In genomic region chr20:41177636-41178035, GRCh38 we compare ENCODE assay signal across 9 cellular contexts. TPM values are rescaled to one million over a fixed set of nuclear protein-coding genes. Genes with fewer than 3 reads are reported as not detected.
DNase-seq lines count a peak whose midpoint lies in the region; ATAC-seq and TF ChIP-seq lines count a peak whose summit lies in the region.
"Had no signal": no experiment of that assay in that cellular context is flagged by ENCODE, and none has a peak within 500 bp of the region (broad histone marks: within the 10 kb centered on the region; RNA-seq: fewer than 3 reads in every experiment).

No MANE protein-coding gene starts in this region.

- H3K4me1 ChIP-seq in muscle layer of colon (ENCODE audit: insufficient read depth, low read length) = peaks cover 49% of the 10 kb centered on the region

- ATAC-seq in HG03025 (IDR thresholded peaks at IDR 0.05; ENCODE audit: low FRiP score, unreplicated experiment) = no peak

- H3K9ac ChIP-seq in muscle layer of colon (ENCODE audit: low read length) = no peak overlapping the region

- peak overlapping the region; percentile 18 for H3K27ac Mint-ChIP-seq in endothelial cell (ENCODE audit: unreplicated experiment)

- peak overlapping the region; percentile 36 for H3K27ac ChIP-seq in muscle layer of colon (ENCODE audit: low read depth, low read length)

- H3K27me3 ChIP-seq in MG63 (no peaks in the 10 kb centered on the region), muscle layer of colon (ENCODE audit: control insufficient read depth in 1 of 2, insufficient read depth in 2 of 2, low read length in 2 of 2) (no peaks in the 10 kb centered on the region)

- H3K36me3 ChIP-seq in MG63 (peaks cover 81% of the 10 kb centered on the region), muscle layer of colon (ENCODE audit: insufficient read depth, low read length) (peaks cover 32% of the 10 kb centered on the region)

- peaks cover 17% of the 10 kb centered on the region for H3K27me3 Mint-ChIP-seq in endothelial cell (ENCODE audit: unreplicated experiment)

- in situ Hi-C loops in ACHN (cut with HindIII; ENCODE audit: low pct_ligation_motif_present, low pct_unique_long_range_greater_than_20kb, low sequenced_read_pairs) = no loop called here

- H3K9me3 Mint-ChIP-seq in endothelial cell (ENCODE audit: unreplicated experiment) = no peaks in the 10 kb centered on the region

- H3K4me3 ChIP-seq in MG63 (no peak overlapping the region), muscle layer of colon (ENCODE audit: low read depth in 1 of 2, low read length in 2 of 2) (no peak overlapping the region)

- H3K36me3 Mint-ChIP-seq in endothelial cell (ENCODE audit: low read depth, unreplicated experiment) = peaks cover 43% of the 10 kb centered on the region

- peaks cover 3% of the 10 kb centered on the region for H3K4me1 Mint-ChIP-seq in endothelial cell (ENCODE audit: unreplicated experiment)

- DNase-seq in ACHN (peak; percentile 88), MG63 (peak; percentile 96), endothelial cell (ENCODE audit: low spot score) (no peak), KG1 (lab: John Stamatoyannopoulos, UW) (no peak), OCI-M2 (lab: John Stamatoyannopoulos, UW; ENCODE audit: unreplicated experiment) (no peak)
- DNase-seq in stimulated activated CD4-positive, alpha-beta T cell treated with anti-CD3 and anti-CD28 coated beads, Interleukin-4, amount 100 ng/mL, for 1 hour = no peak
- DNase-seq: NCI-H1694 had no signal

- no peak for TF ChIP-seq CTCF in endothelial cell (IDR thresholded peaks at IDR 0.05; ENCODE audit: unreplicated experiment)

- no peaks in the 10 kb centered on the region for H3K9me3 ChIP-seq in MG63
- no peaks in the 10 kb centered on the region for H3K9me3 ChIP-seq in muscle layer of colon (ENCODE audit: low read length)

- no peak overlapping the region for H3K4me3 Mint-ChIP-seq in endothelial cell (ENCODE audit: unreplicated experiment)

RNA-seq across cellular contexts. Expression of gene PLCG1, which starts 40.3 kb away (rescaled TPM):
- 35.8 and 99.5 TPM in 2 replicates for total RNA-seq in MG63 (2014; rRNA removed; shearing (Covaris generic); ENCODE audit: low replicate concordance)
- 456 TPM for total RNA-seq in endothelial cell (ENCODE audit: unreplicated experiment)

Comparison
In these comparisons a context has a peak if more than half of its experiments do, and no peak if none do; other contexts are left out.
1. DNase-seq: peak in ACHN (single experiment) and MG63 (single experiment); none in endothelial cell (single experiment), KG1 (single experiment), OCI-M2 (single experiment) and stimulated activated CD4-positive, alpha-beta T cell treated with anti-CD3 and anti-CD28 coated beads, Interleukin-4, amount 100 ng/mL, for 1 hour (single experiment).